Comparison of ENCODE assay signal across 1 cellular context in the genomic region with DNA sequence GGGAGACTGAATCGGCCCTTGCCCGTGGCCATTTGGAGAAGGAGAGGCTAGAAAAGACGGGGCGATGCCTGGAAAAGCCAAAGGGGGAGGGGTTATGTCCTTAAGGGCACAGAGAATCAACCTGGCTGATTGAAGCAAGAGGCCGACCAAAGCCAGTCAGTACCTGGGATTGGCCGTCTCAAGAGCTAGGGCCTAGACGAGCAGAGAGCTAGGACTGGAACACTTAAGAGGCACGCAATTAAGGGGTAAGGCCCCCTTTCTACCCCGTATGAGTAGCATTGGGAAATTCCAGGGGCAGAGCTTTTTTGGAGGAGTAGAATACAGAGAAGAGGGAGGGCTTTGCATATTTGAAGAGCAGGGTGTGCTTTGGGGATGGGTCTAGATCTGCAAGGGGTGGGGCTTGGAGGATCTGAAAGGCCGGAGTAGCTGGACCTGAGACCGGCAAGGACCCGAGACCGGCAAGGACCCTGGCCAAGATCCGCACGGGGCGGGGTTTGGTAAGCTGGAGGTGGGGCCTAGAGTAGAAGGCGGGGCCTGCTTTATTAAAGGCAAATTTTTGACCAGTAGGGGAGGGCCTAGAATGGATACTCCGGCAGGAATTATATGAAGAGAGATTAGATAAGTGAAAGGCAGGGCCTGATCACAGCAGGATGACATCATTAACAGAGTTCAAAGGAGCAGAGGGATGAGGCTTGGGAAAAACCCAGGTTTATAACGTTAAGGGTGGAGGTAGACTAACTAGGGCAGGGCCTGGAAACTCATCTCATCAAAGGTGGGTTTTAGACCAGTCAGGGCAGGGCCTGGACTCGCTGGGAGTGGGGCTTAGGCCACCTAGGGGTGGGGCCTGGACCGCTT.
TF ChIP-seq lines count a peak whose summit lies in the region.

No MANE protein-coding gene starts in this region.

TF ChIP-seq in HEK293, 187 proteins besides CTCF, POLR2A, EP300 and RAD21 (continued from another document and continues in another):
- TF ChIP-seq PRDM10 (tag by site-specific recombination; IDR thresholded peaks at IDR 0.05) (peak; percentile 99), KLF10 (tag by site-specific recombination; IDR thresholded peaks at IDR 0.05) (no peak), ZNF423 (tag by site-specific recombination; IDR thresholded peaks at IDR 0.05) (0 out of 2 replicates have a peak, but pooled peaks have one; percentile 52), ZNF341 (tag by site-specific recombination; IDR thresholded peaks at IDR 0.05; ENCODE audit: low read depth) (peak; percentile 99), AEBP2 (tag by site-specific recombination; IDR thresholded peaks at IDR 0.05; ENCODE audit: borderline replicate concordance) (no peak), KLF8 (tag by site-specific recombination; IDR thresholded peaks at IDR 0.05) (0 out of 2 replicates have a peak, but pooled peaks have one; percentile 60), ZIC2 (tag by site-specific recombination; IDR thresholded peaks at IDR 0.05) (peak; percentile 46), ZNF114 (tag by site-specific recombination; IDR thresholded peaks at IDR 0.05) (no peak), ZFP37 (tag by site-specific recombination; IDR thresholded peaks at IDR 0.05) (no peak), ZNF302 (tag by site-specific recombination; IDR thresholded peaks at IDR 0.05; ENCODE audit: low read depth) (no peak), OSR2 (tag by site-specific recombination; IDR thresholded peaks at IDR 0.05) (no peak), ZNF624 (tag by site-specific recombination; IDR thresholded peaks at IDR 0.05) (no peak), ZNF248 (tag by site-specific recombination; IDR thresholded peaks at IDR 0.05) (no peak), ZNF223 (tag by site-specific recombination; IDR thresholded peaks at IDR 0.05) (no peak), MZF1 (tag by site-specific recombination; IDR thresholded peaks at IDR 0.05; ENCODE audit: borderline replicate concordance) (no peak), TRIM28 (IDR thresholded peaks at IDR 0.05; ENCODE audit: borderline replicate concordance, low read length) (no peak), ZNF354C (tag by site-specific recombination; IDR thresholded peaks at IDR 0.05; ENCODE audit: borderline replicate concordance, low read depth) (no peak), ZNF830 (tag by site-specific recombination; IDR thresholded peaks at IDR 0.05; ENCODE audit: low read depth) (no peak), INSM2 (tag by site-specific recombination; IDR thresholded peaks at IDR 0.05) (no peak), SP2 (tag by site-specific recombination; IDR thresholded peaks at IDR 0.05) (peak; percentile 38), PATZ1 (tag by site-specific recombination; IDR thresholded peaks at IDR 0.05) (peak; percentile 50), BCL6B (tag by site-specific recombination; IDR thresholded peaks at IDR 0.05) (no peak), ZNF426 (tag by site-specific recombination; IDR thresholded peaks at IDR 0.05) (no peak), ZNF664 (tag by site-specific recombination; IDR thresholded peaks at IDR 0.05) (no peak), ZBTB48 (tag by site-specific recombination; IDR thresholded peaks at IDR 0.05) (peak; percentile 55; the same call in 1 of the 2 replicates), ZNF391 (tag by site-specific recombination; IDR thresholded peaks at IDR 0.05; ENCODE audit: borderline replicate concordance, low read depth) (no peak), ZNF610 (tag by site-specific recombination; IDR thresholded peaks at IDR 0.05; ENCODE audit: borderline replicate concordance) (no peak), ZNF211 (tag by site-specific recombination; IDR thresholded peaks at IDR 0.05; ENCODE audit: low read depth) (no peak), ZNF366 (tag by site-specific recombination; conservative IDR thresholded peaks at IDR 0.05) (0 out of 2 replicates have a peak, but pooled peaks have one; percentile 9), ZNF658 (tag by site-specific recombination; IDR thresholded peaks at IDR 0.05) (no peak), ZNF488 (tag by site-specific recombination; IDR thresholded peaks at IDR 0.05) (no peak), ZNF544 (tag by site-specific recombination; IDR thresholded peaks at IDR 0.05) (no peak), TCF7L2 (IDR thresholded peaks at IDR 0.05; ENCODE audit: borderline replicate concordance, low read depth, low read length) (peak; percentile 74; the same call in 1 of the 2 replicates), ZNF692 (tag by site-specific recombination; IDR thresholded peaks at IDR 0.05) (peak; percentile 74), ZSCAN23 (tag by site-specific recombination; IDR thresholded peaks at IDR 0.05) (no peak), ZNF48 (tag by site-specific recombination; IDR thresholded peaks at IDR 0.05) (no peak), ZNF157 (tag by site-specific recombination; IDR thresholded peaks at IDR 0.05) (no peak), ZNF623 (tag by site-specific recombination; IDR thresholded peaks at IDR 0.05) (no peak)
- TF ChIP-seq, protein P1, sequence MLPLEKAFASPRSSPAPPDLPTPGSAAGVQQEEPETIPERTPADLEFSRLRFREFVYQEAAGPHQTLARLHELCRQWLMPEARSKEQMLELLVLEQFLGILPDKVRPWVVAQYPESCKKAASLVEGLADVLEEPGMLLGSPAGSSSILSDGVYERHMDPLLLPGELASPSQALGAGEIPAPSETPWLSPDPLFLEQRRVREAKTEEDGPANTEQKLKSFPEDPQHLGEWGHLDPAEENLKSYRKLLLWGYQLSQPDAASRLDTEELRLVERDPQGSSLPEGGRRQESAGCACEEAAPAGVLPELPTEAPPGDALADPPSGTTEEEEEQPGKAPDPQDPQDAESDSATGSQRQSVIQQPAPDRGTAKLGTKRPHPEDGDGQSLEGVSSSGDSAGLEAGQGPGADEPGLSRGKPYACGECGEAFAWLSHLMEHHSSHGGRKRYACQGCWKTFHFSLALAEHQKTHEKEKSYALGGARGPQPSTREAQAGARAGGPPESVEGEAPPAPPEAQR (tag by site-specific recombination; IDR thresholded peaks at IDR 0.05) = no peak
- TF ChIP-seq, protein P2, sequence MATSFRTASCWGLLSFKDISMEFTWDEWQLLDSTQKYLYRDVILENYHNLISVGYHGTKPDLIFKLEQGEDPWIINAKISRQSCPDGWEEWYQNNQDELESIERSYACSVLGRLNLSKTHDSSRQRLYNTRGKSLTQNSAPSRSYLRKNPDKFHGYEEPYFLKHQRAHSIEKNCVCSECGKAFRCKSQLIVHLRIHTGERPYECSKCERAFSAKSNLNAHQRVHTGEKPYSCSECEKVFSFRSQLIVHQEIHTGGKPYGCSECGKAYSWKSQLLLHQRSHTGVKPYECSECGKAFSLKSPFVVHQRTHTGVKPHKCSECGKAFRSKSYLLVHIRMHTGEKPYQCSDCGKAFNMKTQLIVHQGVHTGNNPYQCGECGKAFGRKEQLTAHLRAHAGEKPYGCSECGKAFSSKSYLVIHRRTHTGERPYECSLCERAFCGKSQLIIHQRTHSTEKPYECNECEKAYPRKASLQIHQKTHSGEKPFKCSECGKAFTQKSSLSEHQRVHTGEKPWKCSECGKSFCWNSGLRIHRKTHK (tag by site-specific recombination; IDR thresholded peaks at IDR 0.05) = no peak
- TF ChIP-seq, protein P3, sequence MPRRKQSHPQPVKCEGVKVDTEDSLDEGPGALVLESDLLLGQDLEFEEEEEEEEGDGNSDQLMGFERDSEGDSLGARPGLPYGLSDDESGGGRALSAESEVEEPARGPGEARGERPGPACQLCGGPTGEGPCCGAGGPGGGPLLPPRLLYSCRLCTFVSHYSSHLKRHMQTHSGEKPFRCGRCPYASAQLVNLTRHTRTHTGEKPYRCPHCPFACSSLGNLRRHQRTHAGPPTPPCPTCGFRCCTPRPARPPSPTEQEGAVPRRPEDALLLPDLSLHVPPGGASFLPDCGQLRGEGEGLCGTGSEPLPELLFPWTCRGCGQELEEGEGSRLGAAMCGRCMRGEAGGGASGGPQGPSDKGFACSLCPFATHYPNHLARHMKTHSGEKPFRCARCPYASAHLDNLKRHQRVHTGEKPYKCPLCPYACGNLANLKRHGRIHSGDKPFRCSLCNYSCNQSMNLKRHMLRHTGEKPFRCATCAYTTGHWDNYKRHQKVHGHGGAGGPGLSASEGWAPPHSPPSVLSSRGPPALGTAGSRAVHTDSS (tag by site-specific recombination; IDR thresholded peaks at IDR 0.05) = no peak
